28 cellular contexts compared by ENCODE assay signal in the genomic region with DNA sequence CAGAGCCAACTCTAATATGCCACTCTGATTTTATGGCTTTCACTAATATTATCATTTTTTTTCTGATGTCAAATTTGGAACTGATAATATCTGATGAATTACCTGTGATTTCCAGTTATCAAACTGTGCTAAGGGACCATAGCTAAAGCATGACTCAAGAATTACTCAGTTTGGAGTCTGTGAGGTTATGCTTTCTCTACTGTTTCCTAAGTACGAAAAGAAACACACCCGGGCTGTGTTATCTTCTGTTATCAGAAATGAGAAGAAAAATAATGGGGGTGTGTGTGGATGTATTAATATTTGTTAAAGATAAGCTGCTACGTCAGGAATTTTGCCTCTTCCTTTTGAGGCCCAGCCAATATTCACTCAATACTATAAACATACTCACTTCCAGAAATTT.
DNase-seq lines count a peak whose midpoint lies in the region; ATAC-seq, FAIRE-seq and TF ChIP-seq lines count a peak whose summit lies in the region.
"Had no signal": no experiment of that assay in that cellular context is flagged by ENCODE, and none has a peak within 500 bp of the region (broad histone marks: within the 10 kb centered on the region; RNA-seq: fewer than 3 reads in every experiment).

No MANE protein-coding gene starts in this region.

- intact Hi-C loops in PC-3 (cut with micrococcal nuclease) = no loop called here
- intact Hi-C loops in endothelial cell of umbilical vein (cut with micrococcal nuclease) = loop anchor here (5.0 to 10.0 kb wide), 2 partner anchors 124 to 1407 kb away; a partner anchor contains a TSS
- intact Hi-C loops in tibial artery (cut with DNase I; ENCODE audit: low total_unique reads) = no loop called here

- no peak overlapping the region for H3K4me3 ChIP-seq in PC-3 (ENCODE audit: low read length)
- H3K4me3 ChIP-seq in endothelial cell of umbilical vein (replicated peaks in 1 of 3; ENCODE audit: insufficient read depth in 1 of 3, low read depth in 1 of 3, low read length in 3 of 3) = no peak overlapping the region
- H3K4me3 ChIP-seq in tibial artery = no peak overlapping the region
- H3K4me3 ChIP-seq: A549, PC-9, SJSA1 had no signal

- H3K9me1 ChIP-seq in endothelial cell of umbilical vein (replicated peaks; ENCODE audit: control insufficient read depth, extremely low read depth, insufficient read depth, low read length) = no peaks in the 10 kb centered on the region

- in situ Hi-C loops in GM13976 (cut with MboI; ENCODE audit: low sequenced_read_pairs, unreplicated experiment) = no loop called here

- dilution Hi-C loops in endothelial cell of umbilical vein (cut with MboI; ENCODE audit: extremely low pct_ligation_motif_present, low sequenced_read_pairs) = no loop called here

- no peak overlapping the region for H2AFZ ChIP-seq in PC-3 (ENCODE audit: low read length)
- H2AFZ ChIP-seq in endothelial cell of umbilical vein (ENCODE audit: low read depth, low read length) = no peak overlapping the region
- H2AFZ ChIP-seq: PC-9 had no signal

- DNase-seq in ELR (ENCODE audit: low read depth) (peak; percentile 9), PC-3 (peak; percentile 27), endothelial cell of umbilical vein (ENCODE audit: low read depth, low spot score) (peak; percentile 78), omental fat pad (ENCODE audit: low spot score) (no peak), tibial artery (no peak), GM13976 (ENCODE audit: low spot score) (no peak)
- DNase-seq: C1 segment of cervical spinal cord; CD4-positive, alpha-beta memory T cell; COR-L47; DMS53; HCEC 1CT; KBM-7; MV-4-11; NCI-H1105 treated with DMSO at 0.1 percent for 48 hours; NCI-H146; NCI-H1930; NCI-H2107; NCI-H446; NCI-H524 treated with DMSO at 0.1 percent for 48 hours; NCI-H82; NK-92 treated with Interleukin-12 subunit alpha and Interleukin-12 subunit beta, amount 100 ng/mL, for 24 hours; PC-9; Right ventricle myocardium superior had no signal

- BruUV-seq in PC-3 (replicated peaks; lab: Mats Ljungman, UMichigan) = no TSS peak
- no TSS peak for BruUV-seq in endothelial cell of umbilical vein (replicated peaks; lab: Mats Ljungman, UMichigan)

- H3K4me2 ChIP-seq in PC-3 (ENCODE audit: low read length) = peak overlapping the region; percentile 24
- peak overlapping the region; percentile 51 for H3K4me2 ChIP-seq in endothelial cell of umbilical vein (ENCODE audit: insufficient read depth, low read length)
- H3K4me2 ChIP-seq: A549, PC-9 had no signal

- POLR2A ChIA-PET in PC-3 (lab: Charles Lee; ENCODE audit: unreplicated experiment) (no interaction called here), endothelial cell of umbilical vein (lab: Charles Lee) (no interaction called here)

- CTCF ChIA-PET in PC-3 (lab: Charles Lee) (no interaction called here), endothelial cell of umbilical vein (lab: Charles Lee) (no interaction called here)

- H4K20me1 ChIP-seq in PC-3 (ENCODE audit: low read length) = no peaks in the 10 kb centered on the region
- no peaks in the 10 kb centered on the region for H4K20me1 ChIP-seq in endothelial cell of umbilical vein (replicated peaks; ENCODE audit: control insufficient read depth, extremely low read depth, insufficient read depth, low read length)

- H3K36me3 ChIP-seq in PC-3 (ENCODE audit: low read depth, low read length) (no peaks in the 10 kb centered on the region), endothelial cell of umbilical vein (ENCODE audit: control insufficient read depth in 2 of 2, extremely low read depth in 1 of 2, insufficient read depth in 2 of 2, low read length in 2 of 2) (no peaks in the 10 kb centered on the region), tibial artery (no peaks in the 10 kb centered on the region)
- H3K36me3 ChIP-seq: SJSA1 had no signal

- FAIRE-seq in endothelial cell of umbilical vein (lab: Jason Lieb, UNC) = peak; percentile 4
- FAIRE-seq: A549, G401.6, H1 had no signal

- H3K79me2 ChIP-seq in PC-3 (ENCODE audit: low read length) = no peaks in the 10 kb centered on the region
- H3K79me2 ChIP-seq in endothelial cell of umbilical vein (ENCODE audit: control insufficient read depth, insufficient read depth, low read length) = no peaks in the 10 kb centered on the region

- peaks cover 5% of the 10 kb centered on the region; the same call in 1 of the 2 replicates for H3K9me3 ChIP-seq in PC-3 (ENCODE audit: low read length)
- no peaks in the 10 kb centered on the region for H3K9me3 ChIP-seq in endothelial cell of umbilical vein (replicated peaks; ENCODE audit: control insufficient read depth, insufficient read depth, low read length)
- no peaks in the 10 kb centered on the region for H3K9me3 ChIP-seq in tibial artery
- H3K9me3 ChIP-seq: A549, SJSA1 had no signal

- TF ChIP-seq POLR2A in endothelial cell of umbilical vein (IDR thresholded peaks at IDR 0.05; ENCODE audit: low read depth, low read length) = no peak

- H3K4me1 ChIP-seq in PC-3 (ENCODE audit: insufficient read depth, low read length) = no peaks in the 10 kb centered on the region
- H3K4me1 ChIP-seq in endothelial cell of umbilical vein (ENCODE audit: control insufficient read depth, extremely low read depth, insufficient read depth, low read length) = peaks cover 21% of the 10 kb centered on the region
- H3K4me1 ChIP-seq in tibial artery = no peaks in the 10 kb centered on the region
- H3K4me1 ChIP-seq: A549, SJSA1 had no signal

- H3K9me2 ChIP-seq in PC-3 (replicated peaks; ENCODE audit: low read length) = no peaks in the 10 kb centered on the region

- TF ChIP-seq CTCF in PC-3 (conservative IDR thresholded peaks at IDR 0.05; ENCODE audit: low read depth, low read length) (no peak), endothelial cell of umbilical vein (IDR thresholded peaks at IDR 0.05; ENCODE audit: extremely low read depth in 1 of 2, insufficient read depth in 1 of 2, low read depth in 1 of 2, low read length in 2 of 2) (no peak), omental fat pad (IDR thresholded peaks at IDR 0.05) (no peak), tibial artery (IDR thresholded peaks at IDR 0.05) (no peak), GM13976 (IDR thresholded peaks at IDR 0.05; ENCODE audit: borderline replicate concordance, control extremely low read depth, extremely low read depth, insufficient read depth, missing control alignments) (no peak)

- ATAC-seq in PC-3 = no peak
- peak; percentile 81 for ATAC-seq in omental fat pad (ENCODE audit: low FRiP score)
- no peak for ATAC-seq in GM21737 (IDR thresholded peaks at IDR 0.05; ENCODE audit: unreplicated experiment)
- ATAC-seq: A549 had no signal

- H3K27me3 ChIP-seq in PC-3 (ENCODE audit: low read length) = no peaks in the 10 kb centered on the region
- no peaks in the 10 kb centered on the region for H3K27me3 ChIP-seq in endothelial cell of umbilical vein (ENCODE audit: control insufficient read depth in 2 of 2, insufficient read depth in 2 of 2, low read length in 2 of 2)
- H3K27me3 ChIP-seq in tibial artery = no peaks in the 10 kb centered on the region
- H3K27me3 ChIP-seq: SJSA1 had no signal

- no peak overlapping the region for H3K9ac ChIP-seq in PC-3 (ENCODE audit: low read length)
- H3K9ac ChIP-seq in endothelial cell of umbilical vein (replicated peaks; ENCODE audit: extremely low read depth, insufficient read depth, low read length) = no peak overlapping the region

- H3K27ac ChIP-seq in PC-3 (ENCODE audit: low read length) (no peak overlapping the region), endothelial cell of umbilical vein (ENCODE audit: insufficient read depth, low read depth, low read length) (peak overlapping the region; percentile 12), tibial artery (no peak overlapping the region)
- H3K27ac ChIP-seq: A549, PC-9, SJSA1 had no signal

- no peaks in the 10 kb centered on the region for H3F3A ChIP-seq in PC-3 (ENCODE audit: low read length, unreplicated experiment)

TF ChIP-seq in endothelial cell of umbilical vein, 7 proteins besides CTCF, POLR2A, EP300 and RAD21:
- peak; percentile 93 for TF ChIP-seq GATA2 (IDR thresholded peaks at IDR 0.05; ENCODE audit: insufficient read depth, insufficient read length, low read depth, low read length)
- peak; percentile 35 for TF ChIP-seq JUN (IDR thresholded peaks at IDR 0.05; ENCODE audit: borderline replicate concordance, insufficient read depth, insufficient read length, low read depth)
- peak; percentile 67 for TF ChIP-seq FOS (IDR thresholded peaks at IDR 0.05; ENCODE audit: borderline replicate concordance, insufficient read depth, low read length)
- TF ChIP-seq, protein P1, sequence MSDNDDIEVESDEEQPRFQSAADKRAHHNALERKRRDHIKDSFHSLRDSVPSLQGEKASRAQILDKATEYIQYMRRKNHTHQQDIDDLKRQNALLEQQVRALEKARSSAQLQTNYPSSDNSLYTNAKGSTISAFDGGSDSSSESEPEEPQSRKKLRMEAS (IDR thresholded peaks at IDR 0.05; ENCODE audit: insufficient read depth, insufficient read length) = no peak
- peak; percentile 21 for TF ChIP-seq POLR2AphosphoS5 (IDR thresholded peaks at IDR 0.05; ENCODE audit: insufficient read depth, low read depth, low read length)

Comparison
In these comparisons a context has a peak if more than half of its experiments do, and no peak if none do; other contexts are left out.
1. DNase-seq: peak in ELR (single experiment), PC-3 (single experiment) and endothelial cell of umbilical vein (single experiment); none in omental fat pad (single experiment), tibial artery (0 of 2) and GM13976 (single experiment).